In genomic region chr7:32502656-32503189, GRCh38 we compare ENCODE assay signal across 16 cellular contexts. TPM values are rescaled to one million over a fixed set of nuclear protein-coding genes. Genes with fewer than 3 reads are reported as not detected.
DNase-seq lines count a peak whose midpoint lies in the region; ATAC-seq, FAIRE-seq and TF ChIP-seq lines count a peak whose summit lies in the region.
"Had no signal": no experiment of that assay in that cellular context is flagged by ENCODE, and none has a peak within 500 bp of the region (broad histone marks: within the 10 kb centered on the region; RNA-seq: fewer than 3 reads in every experiment).

No MANE protein-coding gene starts in this region.

- H4K20me1 ChIP-seq in K562 (replicated peaks; ENCODE audit: control insufficient read depth, insufficient read depth, low read length), result 0 out of 2 replicates have a peak, but pooled peaks cover 3% of the 10 kb centered on the region

- H3K4me3 Mint-ChIP-seq in stimulated activated naive CD8-positive, alpha-beta T cell treated with anti-CD3 and anti-CD28 coated beads, Interleukin-15, Interleukin-2, amounts not matched to agents 100 ng/mL and 50 ng/mL, for 24 hours, result peak overlapping the region; percentile 76
- H3K4me3 Mint-ChIP-seq: endodermal cell, GM23338 had no signal

- H3K9me3 ChIP-seq in K562 (replicated peaks; ENCODE audit: control insufficient read depth, insufficient read depth, low read depth, low read length), result no peaks in the 10 kb centered on the region; the same call in 1 of the 2 replicates
- H3K9me3 ChIP-seq: sigmoid colon had no signal

- intact Hi-C loops in K562 (cut with micrococcal nuclease), result no loop called here

- no peak for TF ChIP-seq CTCF in K562 (IDR thresholded peaks at IDR 0.05 in 2 of 3, conservative IDR thresholded peaks at IDR 0.05 in 1 of 3; ENCODE audit: insufficient read depth in 2 of 3, low read depth in 1 of 3, low read length in 3 of 3)

- H3K27me3 ChIP-seq in K562 (ENCODE audit: control insufficient read depth in 2 of 2, insufficient read depth in 2 of 2, low read length in 2 of 2), result no peaks in the 10 kb centered on the region
- H3K27me3 ChIP-seq: foreskin keratinocyte, sigmoid colon had no signal

- H3K9me3 Mint-ChIP-seq in stimulated activated naive CD8-positive, alpha-beta T cell treated with anti-CD3 and anti-CD28 coated beads, Interleukin-15, Interleukin-2, amounts not matched to agents 100 ng/mL and 50 ng/mL, for 24 hours, result no peaks in the 10 kb centered on the region

- peak overlapping the region in 1 of 2 experiments; percentile 23; a peak in 1 of 4 replicates for H3K9ac ChIP-seq in K562 (ENCODE audit: insufficient read depth in 1 of 2, low read depth in 2 of 2, low read length in 2 of 2)

- peak overlapping the region; percentile 57; the same call in 2 of the 3 replicates for H3K27ac ChIP-seq in K562 (ENCODE audit: extremely low read depth, low read depth, low read length)
- H3K27ac ChIP-seq: foreskin keratinocyte, sigmoid colon had no signal

- BruUV-seq in K562 (replicated peaks; lab: Mats Ljungman, UMichigan), result no TSS peak

- peaks cover 84% of the 10 kb centered on the region for H3K4me1 Mint-ChIP-seq in stimulated activated naive CD8-positive, alpha-beta T cell treated with anti-CD3 and anti-CD28 coated beads, Interleukin-15, Interleukin-2, amounts not matched to agents 100 ng/mL and 50 ng/mL, for 24 hours (ENCODE audit: low read depth)

- TF ChIP-seq RAD21 in K562 (CRISPR knock-in tag; conservative IDR thresholded peaks at IDR 0.05 in 1 of 2, IDR thresholded peaks at IDR 0.05 in 1 of 2), result no peak

- no peak for ATAC-seq in K562
- no peak for ATAC-seq in GM18517 (IDR thresholded peaks at IDR 0.05; ENCODE audit: unreplicated experiment)
- ATAC-seq: foreskin keratinocyte, GM23338 had no signal

- H3K27me3 Mint-ChIP-seq in stimulated activated naive CD8-positive, alpha-beta T cell treated with anti-CD3 and anti-CD28 coated beads, Interleukin-15, Interleukin-2, amounts not matched to agents 100 ng/mL and 50 ng/mL, for 24 hours, result no peaks in the 10 kb centered on the region

- peak overlapping the region; percentile 98 for H3K27ac Mint-ChIP-seq in stimulated activated naive CD8-positive, alpha-beta T cell treated with anti-CD3 and anti-CD28 coated beads, Interleukin-15, Interleukin-2, amounts not matched to agents 100 ng/mL and 50 ng/mL, for 24 hours
- H3K27ac Mint-ChIP-seq: endodermal cell, GM23338 had no signal

- no peaks in the 10 kb centered on the region for H3K9me1 ChIP-seq in K562 (ENCODE audit: control insufficient read depth, insufficient read depth, low read length)

- POLR2A ChIA-PET in K562 (lab: Yijun Ruan, JAX), result interaction anchor here (0.8 kb wide), 1 partner anchor 748 kb away, joined by 3 read pairs; no protein-coding TSS in a partner anchor

- H3K4me2 ChIP-seq in K562 (ENCODE audit: insufficient read depth, low read length), result no peak overlapping the region
- H3K4me2 ChIP-seq: GM23338 had no signal

- CTCF ChIA-PET in K562 (lab: Yijun Ruan, JAX; ENCODE audit: low intra/inter-chr PET ratio), result no interaction called here

- peaks cover 97% of the 10 kb centered on the region for H3K79me2 ChIP-seq in K562 (ENCODE audit: control insufficient read depth, insufficient read depth, low read length)

- H3K36me3 Mint-ChIP-seq in stimulated activated naive CD8-positive, alpha-beta T cell treated with anti-CD3 and anti-CD28 coated beads, Interleukin-15, Interleukin-2, amounts not matched to agents 100 ng/mL and 50 ng/mL, for 24 hours (ENCODE audit: low read depth), result peaks cover 41% of the 10 kb centered on the region

- H3K36me3 ChIP-seq in K562 (ENCODE audit: control insufficient read depth, insufficient read depth, low read length), result peaks cover 26% of the 10 kb centered on the region; the same call in 2 of the 3 replicates
- H3K36me3 ChIP-seq: sigmoid colon had no signal

- H3K4me3 ChIP-seq in K562, result no peak overlapping the region
- H3K4me3 ChIP-seq: GM23338, sigmoid colon had no signal

- no peak for TF ChIP-seq EP300 in K562 (IDR thresholded peaks at IDR 0.05; ENCODE audit: low read length)

- no peak for FAIRE-seq in K562 (lab: Jason Lieb, UNC)

- in situ Hi-C loops in K562 (cut with MboI), result no loop called here

- peaks cover 6 to 33% of the 10 kb centered on the region in 2 experiments; a peak in 4 of 5 replicates for H3K4me1 ChIP-seq in K562 (replicated peaks in 1 of 2; ENCODE audit: control insufficient read depth in 2 of 2, insufficient read depth in 2 of 2, low read length in 2 of 2)

- TF ChIP-seq POLR2A in K562 (conservative IDR thresholded peaks at IDR 0.05), result no peak

- no peak overlapping the region for H2AFZ ChIP-seq in K562 (ENCODE audit: low read depth, low read length)
- H2AFZ ChIP-seq: GM23338 had no signal

- DNase-seq in stimulated activated CD4-positive, alpha-beta T cell treated with anti-CD3 and anti-CD28 coated beads, Interleukin-1b, Interleukin-23, amount 100 ng/mL, for 48 hours, result peak; percentile 53
- no peak for DNase-seq in stimulated activated CD4-positive, alpha-beta T cell treated with anti-CD3 and anti-CD28 coated beads, Interleukin-2, amount 100 ng/mL, for 48 hours
- peak; percentile 55 for DNase-seq in activated CD4-positive, alpha-beta T cell treated with anti-CD3 and anti-CD28 coated beads for 48 hours
- no peak for DNase-seq in K562 (ENCODE audit: extremely low read depth in 1 of 4, low spot score in 3 of 4)
- DNase-seq in HuH-7.5 (ENCODE audit: low spot score), result no peak
- DNase-seq in iPS-NIHi11 (ENCODE audit: low spot score), result no peak
- DNase-seq: AML-193, DMS153, endodermal cell, foreskin keratinocyte, NCI-H1092 treated with DMSO at 0.1 percent for 48 hours, SIG-M5, sigmoid colon had no signal

- WGBS in K562 (ENCODE audit: insufficient coverage, low coverage, missing lambda C conversion rate), result 51% methylated on average over 4 of the region's 4 CpGs

TF ChIP-seq in K562, 482 proteins besides CTCF, POLR2A, EP300 and RAD21:
- TF ChIP-seq STAT5B (CRISPR knock-in tag; IDR thresholded peaks at IDR 0.05) (no peak), FOXA3 (CRISPR knock-in tag; conservative IDR thresholded peaks at IDR 0.05 in 1 of 2, IDR thresholded peaks at IDR 0.05 in 1 of 2) (no peak), GTF2B (IDR thresholded peaks at IDR 0.05; ENCODE audit: extremely low read depth, insufficient read length) (no peak), HSF4 (CRISPR knock-in tag; IDR thresholded peaks at IDR 0.05; ENCODE audit: borderline replicate concordance) (no peak), CBX1 (IDR thresholded peaks at IDR 0.05; ENCODE audit: low read depth) (no peak), LEF1 (IDR thresholded peaks at IDR 0.05) (no peak), IRF2 (CRISPR knock-in tag; IDR thresholded peaks at IDR 0.05) (no peak), MCM3 (IDR thresholded peaks at IDR 0.05) (no peak), BCOR (IDR thresholded peaks at IDR 0.05) (no peak)

RNA-seq across cellular contexts. Expression of gene AVL9, which starts 7.4 kb away (rescaled TPM):
- total RNA-seq in K562 (2011; cell fraction: chromatin; rRNA removed; ENCODE audit: low replicate concordance), result 75.7 and 129 TPM in 2 replicates
- 28.3 and 31.5 TPM in 2 replicates for total RNA-seq in K562 (2011; cell fraction: nucleolus; rRNA removed)
- 48.5 and 80.2 TPM in 2 replicates for total RNA-seq in K562 (2011; cell fraction: nucleoplasm; rRNA removed)
- total RNA-seq in K562 (2014; rRNA removed), result 31.0 and 33.4 TPM in 2 replicates
- 39.7 and 53.2 TPM in 2 replicates for total RNA-seq in K562 (2014; rRNA removed; fragmentation: Illumina TruSeq; extraction: Trizol)
- total RNA-seq in K562 (2015; rRNA removed; fragmentation: Illumina TruSeq; extraction: Trizol), result 27.0 and 30.1 TPM in 2 replicates
- 51.7 and 66.2 TPM in 2 replicates for total RNA-seq in K562 (2021)
- polyA plus RNA-seq in K562 (2011; rRNA removed), result 37.0 and 39.6 TPM in 2 replicates
- polyA plus RNA-seq in K562 (2011; cell fraction: cytosol; rRNA removed), result 17.0 and 22.4 TPM in 2 replicates
- polyA plus RNA-seq in K562 (2011; cell fraction: nucleus; rRNA removed), result 37.9 and 38.1 TPM in 2 replicates
- polyA plus RNA-seq in K562 (2012), result 26.3 and 34.7 TPM in 2 replicates
- polyA plus RNA-seq in K562 (2014; fragmentation: Illumina TruSeq; extraction: Trizol), result 28.4 and 31.2 TPM in 2 replicates
- polyA plus RNA-seq in K562 (2014; fragmentation: Nextera tagmentation; extraction: Ambion mirVana), result 1 to 10 TPM; 6.4 to 8.7 TPM
- polyA plus RNA-seq in K562 (2014; rRNA removed), result 19.2 and 19.3 TPM in 2 replicates
- 39.1 and 60.7 TPM in 2 replicates for polyA minus RNA-seq in K562 (2011; rRNA and poly(A)+ RNA removed)
- polyA minus RNA-seq in K562 (2011; cell fraction: cytosol; rRNA and poly(A)+ RNA removed), result 17.6 and 29.5 TPM in 2 replicates
- polyA minus RNA-seq in K562 (2011; cell fraction: nucleus; rRNA and poly(A)+ RNA removed), result 19.1 and 32.4 TPM in 2 replicates

RNA-seq across cellular contexts. Expression of gene LSM5, which starts 12.5 kb away (rescaled TPM):
- 16.0 and 52.2 TPM in 2 replicates for total RNA-seq in K562 (2011; cell fraction: chromatin; rRNA removed; ENCODE audit: low replicate concordance)
- 18.8 and 22.8 TPM in 2 replicates for total RNA-seq in K562 (2011; cell fraction: nucleolus; rRNA removed)
- total RNA-seq in K562 (2011; cell fraction: nucleoplasm; rRNA removed), result 52.5 and 85.3 TPM in 2 replicates
- 36.3 and 45.8 TPM in 2 replicates for total RNA-seq in K562 (2014; rRNA removed)
- 232 and 260 TPM in 2 replicates for total RNA-seq in K562 (2014; rRNA removed; fragmentation: Illumina TruSeq; extraction: Trizol)
- 92.9 and 111 TPM in 2 replicates for total RNA-seq in K562 (2015; rRNA removed; fragmentation: Illumina TruSeq; extraction: Trizol)
- total RNA-seq in K562 (2021), result 124 and 142 TPM in 2 replicates
- 79.9 and 153 TPM in 2 replicates for polyA plus RNA-seq in K562 (2011; rRNA removed)
- 7.1 and 54.4 TPM in 2 replicates for polyA plus RNA-seq in K562 (2011; cell fraction: cytosol; rRNA removed)
- 25.4 and 34.2 TPM in 2 replicates for polyA plus RNA-seq in K562 (2011; cell fraction: nucleus; rRNA removed)
- polyA plus RNA-seq in K562 (2012), result 136 and 164 TPM in 2 replicates
- 202 and 243 TPM in 2 replicates for polyA plus RNA-seq in K562 (2014; fragmentation: Illumina TruSeq; extraction: Trizol)
- polyA plus RNA-seq in K562 (2014; fragmentation: Nextera tagmentation; extraction: Ambion mirVana), result 100 to 1,000 TPM; 513 to 620 TPM
- polyA plus RNA-seq in K562 (2014; rRNA removed), result 165 and 186 TPM in 2 replicates
- 45.4 and 47.6 TPM in 2 replicates for polyA minus RNA-seq in K562 (2011; rRNA and poly(A)+ RNA removed)
- polyA minus RNA-seq in K562 (2011; cell fraction: cytosol; rRNA and poly(A)+ RNA removed), result 11.6 and 15.8 TPM in 2 replicates
- polyA minus RNA-seq in K562 (2011; cell fraction: nucleus; rRNA and poly(A)+ RNA removed), result 24.8 and 33.9 TPM in 2 replicates

Comparison
In these comparisons a context has a peak if more than half of its experiments do, and no peak if none do; other contexts are left out.
1. DNase-seq: peak in stimulated activated CD4-positive, alpha-beta T cell treated with anti-CD3 and anti-CD28 coated beads, Interleukin-1b, Interleukin-23, amount 100 ng/mL, for 48 hours (single experiment) and activated CD4-positive, alpha-beta T cell treated with anti-CD3 and anti-CD28 coated beads for 48 hours (single experiment); none in stimulated activated CD4-positive, alpha-beta T cell treated with anti-CD3 and anti-CD28 coated beads, Interleukin-2, amount 100 ng/mL, for 48 hours (0 of 2), K562 (0 of 4), HuH-7.5 (single experiment) and iPS-NIHi11 (single experiment).